ENCODE assay signal across 24 cellular contexts in the genomic region with DNA sequence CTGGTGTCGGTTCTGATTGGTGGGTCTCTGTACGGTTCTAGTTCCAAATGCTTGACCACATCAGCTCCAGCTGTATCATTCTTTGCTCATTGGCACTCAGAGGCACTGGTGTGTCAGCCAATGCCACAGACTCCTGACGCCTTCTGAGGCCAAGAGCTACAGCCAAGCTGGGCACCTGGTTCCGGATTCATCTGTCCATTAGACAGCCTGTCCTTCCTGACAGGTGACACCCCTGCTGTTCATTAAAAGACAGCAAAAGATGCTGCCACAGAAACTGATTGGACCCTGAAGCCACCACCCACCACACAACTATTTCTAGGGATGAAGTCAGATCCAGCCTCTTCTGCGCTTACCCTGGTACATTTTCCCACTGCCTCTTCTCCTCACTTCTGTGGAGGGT. TPM values are rescaled to one million over a fixed set of nuclear protein-coding genes. Genes with fewer than 3 reads are reported as not detected.
"Had no signal": no experiment of that assay in that cellular context is flagged by ENCODE, and none has a peak within 500 bp of the region (broad histone marks: within the 10 kb centered on the region; RNA-seq: fewer than 3 reads in every experiment).

No MANE protein-coding gene starts in this region.

- H3K27ac ChIP-seq: ascending aorta, body of pancreas, WERI-Rb-1 had no signal

- H3K9me3 ChIP-seq: ascending aorta, body of pancreas, SK-N-SH had no signal

- H3K9ac ChIP-seq: SK-N-SH had no signal

- ATAC-seq: activated CD4-positive, alpha-beta T cell treated with anti-CD3 and anti-CD28 coated beads for 36 hours; activated CD8-positive, alpha-beta T cell treated with anti-CD3 and anti-CD28 coated beads, Interleukin-2, amount 10 ng/mL, durations not matched to agents 7 days and 5 days; body of pancreas had no signal

- H3K36me3 ChIP-seq: ascending aorta, WERI-Rb-1 had no signal

- H3K4me1 ChIP-seq: ascending aorta, body of pancreas had no signal

- DNase-seq: activated CD4-positive, alpha-beta T cell treated with anti-CD3 and anti-CD28 coated beads for 36 hours; activated CD8-positive, alpha-beta memory T cell treated with anti-CD3 and anti-CD28 coated beads, Interleukin-2, amount 50 U/mL, for 48 hours; activated CD8-positive, alpha-beta T cell treated with anti-CD3 and anti-CD28 coated beads, Interleukin-2, amount 10 ng/mL, durations not matched to agents 7 days and 5 days; activated effector memory CD4-positive, alpha-beta T cell treated with Interleukin-2 at 50 U/mL for 16 hours; activated naive CD4-positive, alpha-beta T cell; activated T-cell treated with anti-CD3 and anti-CD28 coated beads, Interleukin-2, amount 50 U/mL, for 1 hour; body of pancreas; central memory CD4-positive, alpha-beta T cell; Kasumi-1; NCI-H1092; NCI-H1417 treated with DMSO at 0.1 percent for 48 hours; NCI-H1694; NCI-H2029; NCI-H2107; NCI-H2171 treated with DMSO at 0.1 percent for 48 hours; NCI-H226; NCI-H510A; NCI-H526 treated with DMSO at 0.1 percent for 48 hours; NCI-H82; SK-N-SH; T-helper 1 cell; WERI-Rb-1 had no signal

- H3K4me2 ChIP-seq: SK-N-SH had no signal

- H3K4me3 ChIP-seq: ascending aorta, body of pancreas had no signal

- H3K27me3 ChIP-seq: ascending aorta, body of pancreas had no signal

RNA-seq across cellular contexts. Expression of gene COL13A1, which starts 35.6 kb away (rescaled TPM):
- total RNA-seq: activated CD4-positive, alpha-beta T cell treated with anti-CD3 and anti-CD28 coated beads for 36 hours; activated CD8-positive, alpha-beta T cell treated with anti-CD3 and anti-CD28 coated beads, Interleukin-2, amount 10 ng/mL, durations not matched to agents 7 days and 5 days; T-helper 2 cell treated with Interferon-gamma antibody and Interleukin-4, amounts not matched to agents 100 ng/mL and 5 ng/mL, for 36 hours had no signal
